Comparison of ENCODE assay signal across 1 cellular context in genomic region chr1:24903011-24903461, GRCh38.
TF ChIP-seq lines count a peak whose summit lies in the region.

No MANE protein-coding gene starts in this region.

TF ChIP-seq in IMR-90, 13 proteins besides CTCF, POLR2A, EP300 and RAD21 (continued from another document):
- no peak for TF ChIP-seq MXI1 (IDR thresholded peaks at IDR 0.05; ENCODE audit: borderline replicate concordance, low read depth, low read length)
- no peak for TF ChIP-seq NFE2L2 (IDR thresholded peaks at IDR 0.05; ENCODE audit: low read depth, low read length)
- no peak for TF ChIP-seq FOS (IDR thresholded peaks at IDR 0.05; ENCODE audit: low read depth, low read length)
- TF ChIP-seq BHLHE40 (IDR thresholded peaks at IDR 0.05; ENCODE audit: low read depth, low read length) = no peak
- no peak for TF ChIP-seq MAZ (IDR thresholded peaks at IDR 0.05; ENCODE audit: borderline replicate concordance, low read depth, low read length)
- TF ChIP-seq RCOR1 (IDR thresholded peaks at IDR 0.05; ENCODE audit: insufficient replicate concordance, low read length) = no peak
